Comparison of ENCODE assay signal across 8 cellular contexts in genomic region chr5:139560752-139561654, GRCh38. TPM values are rescaled to one million over a fixed set of nuclear protein-coding genes. Genes with fewer than 3 reads are reported as not detected.
DNase-seq lines count a peak whose midpoint lies in the region; ATAC-seq lines count a peak whose summit lies in the region.

TSS of gene UBE2D2 (plus strand) at chr5:139561339. CDS start at chr5:139561792, 453 bp downstream.

- H3K36me3 Mint-ChIP-seq in IgD-negative memory B cell: no peaks in the 10 kb centered on the region

- peak; percentile 72 for ATAC-seq in GM21529 (IDR thresholded peaks at IDR 0.05; ENCODE audit: unreplicated experiment)

- H3K27me3 Mint-ChIP-seq in IgD-negative memory B cell: no peaks in the 10 kb centered on the region

- peak within 1 kb of the TSS; percentile 88 to 100 (median 96) for H3K4me3 Mint-ChIP-seq in IgD-negative memory B cell

- peak within 1 kb of the TSS; percentile 77 to 97 (median 95) for H3K27ac Mint-ChIP-seq in IgD-negative memory B cell

- no peaks in the 10 kb centered on the region for H3K9me3 Mint-ChIP-seq in IgD-negative memory B cell

- peak; percentile 92 for DNase-seq in DMS114 treated with DMSO at 0.1 percent for 48 hours (lab: John Stamatoyannopoulos, UW; ENCODE audit: unreplicated experiment)
- peak; percentile 98 for DNase-seq in OCI-M1 (lab: John Stamatoyannopoulos, UW)
- peak; percentile 96 for DNase-seq in activated T-cell treated with anti-CD3 and anti-CD28 coated beads for 24 hours (ENCODE audit: low read depth)
- peak; percentile 95 for DNase-seq in epidermal melanocyte (ENCODE audit: insufficient read length, low spot score)
- peak; percentile 94 for DNase-seq in middle frontal gyrus (ENCODE audit: extremely low spot score, low spot score)
- DNase-seq in stimulated activated CD8-positive, alpha-beta memory T cell treated with anti-CD3 and anti-CD28 coated beads, Interleukin-2, amount 100 ng/mL, for 1 hour (ENCODE audit: low read depth in 2 of 2): peak; percentile 96 to 97

- peaks cover 22 to 24% (median 23%) of the 10 kb centered on the region in 3 donors for H3K4me1 Mint-ChIP-seq in IgD-negative memory B cell

RNA-seq across cellular contexts. Expression of gene UBE2D2, which starts in this region (rescaled TPM):
- polyA plus RNA-seq in IgD-negative memory B cell: 313 TPM

Comparison
In these comparisons a context has a peak if more than half of its experiments do, and no peak if none do; other contexts are left out.
1. Peak in every context shown above with its lines: DNase-seq and ATAC-seq.